ENCODE assay signal across 1 cellular context in genomic region chr14:88824314-88825077, GRCh38.
TF ChIP-seq lines count a peak whose summit lies in the region.

Gene TTC8, plus strand, starts transcription at chr14:88824651. Its CDS starts 57 bp downstream, at chr14:88824708.

TF ChIP-seq in K562, 482 proteins besides CTCF, POLR2A, EP300 and RAD21 (continued from another document and continues in another):
- no peak for TF ChIP-seq TFE3 (CRISPR knock-in tag; IDR thresholded peaks at IDR 0.05)
- TF ChIP-seq BRD4 (IDR thresholded peaks at IDR 0.05): no peak
- no peak for TF ChIP-seq PTTG1 (tag; IDR thresholded peaks at IDR 0.05; ENCODE audit: low read depth)
- no peak for TF ChIP-seq NFE2L1 (tag; IDR thresholded peaks at IDR 0.05; ENCODE audit: borderline replicate concordance, low read depth)
- peak; percentile 8 to 78 (median 60) for TF ChIP-seq YY1 (IDR thresholded peaks at IDR 0.05; ENCODE audit: borderline replicate concordance in 1 of 3, control insufficient read depth in 1 of 3, extremely low read depth in 1 of 3, insufficient read depth in 3 of 3, insufficient read length in 1 of 3, insufficient replicate concordance in 2 of 3, low read depth in 1 of 3, low read length in 2 of 3)
- TF ChIP-seq PHF8 (IDR thresholded peaks at IDR 0.05; ENCODE audit: borderline replicate concordance, low read length): peak; percentile 89
- TF ChIP-seq ZBTB34 (CRISPR knock-in tag; IDR thresholded peaks at IDR 0.05): no peak
- peak; percentile 35; the same call in 1 of the 2 replicates for TF ChIP-seq CREM (IDR thresholded peaks at IDR 0.05; ENCODE audit: low read depth)
- no peak for TF ChIP-seq TARDBP (IDR thresholded peaks at IDR 0.05)
- no peak for TF ChIP-seq ZNF717 (CRISPR knock-in tag; IDR thresholded peaks at IDR 0.05)
- peak; percentile 44; the same call in 1 of the 2 replicates for TF ChIP-seq CXXC5 (CRISPR knock-in tag; IDR thresholded peaks at IDR 0.05)
- no peak for TF ChIP-seq PATZ1 (CRISPR knock-in tag; IDR thresholded peaks at IDR 0.05; ENCODE audit: borderline replicate concordance)
- no peak for TF ChIP-seq NFRKB (IDR thresholded peaks at IDR 0.05; ENCODE audit: low read depth)
- TF ChIP-seq TCF7 (IDR thresholded peaks at IDR 0.05; ENCODE audit: borderline replicate concordance): no peak
- TF ChIP-seq PCBP2 (IDR thresholded peaks at IDR 0.05; ENCODE audit: low read depth, low read length, poor library complexity, severe bottlenecking): no peak
- no peak for TF ChIP-seq RBM34 (IDR thresholded peaks at IDR 0.05; ENCODE audit: borderline replicate concordance, insufficient read depth, low read length)
- no peak for TF ChIP-seq ZNF239 (CRISPR knock-in tag; IDR thresholded peaks at IDR 0.05)
- TF ChIP-seq TEAD1 (CRISPR knock-in tag; IDR thresholded peaks at IDR 0.05): no peak
- no peak for TF ChIP-seq ZSCAN32 (CRISPR knock-in tag; IDR thresholded peaks at IDR 0.05)
- TF ChIP-seq HNRNPH1 (optimal IDR thresholded peaks at IDR 0.05; ENCODE audit: low read depth, low read length): no peak
- no peak for TF ChIP-seq ZNF512 (tag; IDR thresholded peaks at IDR 0.05)
- no peak for TF ChIP-seq MAFG (tag; conservative IDR thresholded peaks at IDR 0.05)
- no peak for TF ChIP-seq ETV6 (IDR thresholded peaks at IDR 0.05; ENCODE audit: borderline replicate concordance in 1 of 2, low read depth in 2 of 2, low read length in 1 of 2)
- TF ChIP-seq ETV6 (CRISPR knock-in tag; IDR thresholded peaks at IDR 0.05; ENCODE audit: borderline replicate concordance): no peak
- TF ChIP-seq CBFB (CRISPR knock-in tag; IDR thresholded peaks at IDR 0.05): no peak
- TF ChIP-seq ZBTB7A (IDR thresholded peaks at IDR 0.05; ENCODE audit: borderline replicate concordance, control insufficient read depth, low read depth, low read length): no peak
- no peak for TF ChIP-seq HMG20A (CRISPR knock-in tag; conservative IDR thresholded peaks at IDR 0.05)
- TF ChIP-seq ZNF3 (CRISPR knock-in tag; IDR thresholded peaks at IDR 0.05): no peak
- TF ChIP-seq FOXP1 (CRISPR knock-in tag; IDR thresholded peaks at IDR 0.05): no peak
- no peak for TF ChIP-seq ZNF212 (CRISPR knock-in tag; IDR thresholded peaks at IDR 0.05)
- TF ChIP-seq NFE2 (IDR thresholded peaks at IDR 0.05; ENCODE audit: low read depth): peak; percentile 88
- TF ChIP-seq ZNF766 (CRISPR knock-in tag; conservative IDR thresholded peaks at IDR 0.05): no peak
- no peak for TF ChIP-seq CBX5 (IDR thresholded peaks at IDR 0.05; ENCODE audit: borderline replicate concordance, low read depth)
- TF ChIP-seq ZNF668 (CRISPR knock-in tag; IDR thresholded peaks at IDR 0.05): no peak
- TF ChIP-seq FOXA3 (CRISPR knock-in tag; conservative IDR thresholded peaks at IDR 0.05 in 1 of 2, IDR thresholded peaks at IDR 0.05 in 1 of 2): no peak
- TF ChIP-seq CHCHD3 (CRISPR knock-in tag; IDR thresholded peaks at IDR 0.05): no peak
- TF ChIP-seq MAZ (CRISPR knock-in tag; conservative IDR thresholded peaks at IDR 0.05 in 1 of 2, IDR thresholded peaks at IDR 0.05 in 1 of 2): peak; percentile 34 to 75; a peak in 2 of 4 replicates
- TF ChIP-seq DACH1 (IDR thresholded peaks at IDR 0.05; ENCODE audit: partially characterized antibody): peak; percentile 89
- TF ChIP-seq NR2F6 (CRISPR knock-in tag; IDR thresholded peaks at IDR 0.05): no peak
- TF ChIP-seq MED1 (CRISPR knock-in tag; IDR thresholded peaks at IDR 0.05; ENCODE audit: borderline replicate concordance): no peak
- no peak for TF ChIP-seq BCLAF1 (IDR thresholded peaks at IDR 0.05; ENCODE audit: borderline replicate concordance in 1 of 2, control insufficient read depth in 1 of 2, low read depth in 2 of 2, low read length in 1 of 2)
- no peak for TF ChIP-seq TEAD4 (IDR thresholded peaks at IDR 0.05; ENCODE audit: low read length)
- TF ChIP-seq TEAD4 (CRISPR knock-in tag; IDR thresholded peaks at IDR 0.05; ENCODE audit: borderline replicate concordance): no peak
- no peak for TF ChIP-seq SIX5 (IDR thresholded peaks at IDR 0.05; ENCODE audit: borderline replicate concordance in 1 of 2, insufficient read depth in 1 of 2, low read depth in 1 of 2, low read length in 2 of 2)
- TF ChIP-seq CC2D1A (IDR thresholded peaks at IDR 0.05): no peak
- 0 out of 2 replicates have a peak, but pooled peaks have one; percentile 25 for TF ChIP-seq MAX (CRISPR knock-in tag; IDR thresholded peaks at IDR 0.05)
- TF ChIP-seq NCOA2 (IDR thresholded peaks at IDR 0.05; ENCODE audit: partially characterized antibody in 2 of 2): peak in 1 of 2 experiments; percentile 96
- TF ChIP-seq ZNF175 (CRISPR knock-in tag; IDR thresholded peaks at IDR 0.05; ENCODE audit: low read depth): no peak
- TF ChIP-seq ZNF263 (CRISPR knock-in tag; IDR thresholded peaks at IDR 0.05; ENCODE audit: borderline replicate concordance): no peak
- no peak for TF ChIP-seq PBX2 (CRISPR knock-in tag; IDR thresholded peaks at IDR 0.05; ENCODE audit: low read depth)
- TF ChIP-seq PBX2 (tag; conservative IDR thresholded peaks at IDR 0.05; ENCODE audit: low read depth): no peak
- TF ChIP-seq ZNF785 (CRISPR knock-in tag; IDR thresholded peaks at IDR 0.05): no peak
- TF ChIP-seq EZH2 (IDR thresholded peaks at IDR 0.05; ENCODE audit: borderline replicate concordance, low read depth, low read length): no peak
- TF ChIP-seq MNT (conservative IDR thresholded peaks at IDR 0.05): peak; percentile 49 to 75
